ENCODE assay signal across 29 cellular contexts in the genomic region with DNA sequence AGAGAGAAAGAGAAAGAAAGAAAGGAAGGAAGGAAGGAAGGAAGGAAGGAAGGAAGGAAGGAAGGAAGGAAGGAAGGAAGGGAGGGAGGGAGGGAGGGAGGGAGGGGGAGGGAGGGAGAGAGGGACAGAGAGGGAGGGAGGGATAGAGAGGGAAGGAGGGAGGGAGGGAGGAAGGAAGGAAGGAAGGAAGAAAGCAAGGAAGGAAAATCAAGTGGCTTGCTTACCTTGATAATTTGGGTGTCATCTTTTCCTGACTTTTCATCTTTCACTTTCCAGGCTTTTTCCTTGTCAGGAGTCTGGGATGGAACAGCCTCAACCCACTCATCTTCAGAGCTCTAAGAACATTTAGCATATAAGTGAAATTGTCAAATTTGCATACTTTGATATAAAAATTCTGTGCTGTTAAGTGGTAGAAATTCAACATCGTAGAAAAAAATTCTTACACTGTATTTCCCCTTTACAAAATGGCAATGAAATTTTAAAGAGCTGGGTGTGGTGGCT.
"Had no signal": no experiment of that assay in that cellular context is flagged by ENCODE, and none has a peak within 500 bp of the region (broad histone marks: within the 10 kb centered on the region; RNA-seq: fewer than 3 reads in every experiment).

No MANE protein-coding gene starts in this region.

- H3K9me3 Mint-ChIP-seq: naive thymus-derived CD8-positive, alpha-beta T cell; natural killer cell treated with Interleukin-12 subunit alpha and Interleukin-12 subunit beta and Interleukin-15 and Interleukin-18, amount 100 ng/mL, for 72 hours; nephron progenitor cell; neural crest cell; stimulated activated memory B cell treated with anti-CD40 and anti-IgM and Interleukin-4, amounts not matched to agents 10 μg/mL and 1 μg/mL and 100 μg/mL, for 72 hours; stimulated activated naive CD8-positive, alpha-beta T cell treated with anti-CD3 and anti-CD28 coated beads, Interleukin-15, amount 100 ng/mL, for 72 hours; type B pancreatic cell had no signal

- H3K27me3 ChIP-seq: neutrophil, pancreas, spleen, suprapubic skin, testis, tibial artery, transverse colon, upper lobe of right lung, uterus had no signal

- H3K9me3 ChIP-seq: neutrophil, pancreas, prostate gland, spleen, suprapubic skin, testis, tibial artery, transverse colon, upper lobe of right lung, uterus had no signal

- H3K27me3 Mint-ChIP-seq: naive thymus-derived CD8-positive, alpha-beta T cell; natural killer cell treated with Interleukin-12 subunit alpha and Interleukin-12 subunit beta and Interleukin-15 and Interleukin-18, amount 100 ng/mL, for 72 hours; stimulated activated memory B cell treated with anti-CD40 and anti-IgM and Interleukin-4, amounts not matched to agents 10 μg/mL and 1 μg/mL and 100 μg/mL, for 72 hours; stimulated activated naive CD8-positive, alpha-beta T cell treated with anti-CD3 and anti-CD28 coated beads, Interleukin-15, amount 100 ng/mL, for 72 hours; type B pancreatic cell had no signal

- H3K27ac ChIP-seq: neutrophil, pancreas, prostate gland, skin epidermis, spleen, suprapubic skin, testis, tibial artery, transverse colon, upper lobe of right lung, uterus had no signal

- H3K36me3 ChIP-seq: uterus had no signal

- H3K4me3 ChIP-seq: pancreas, prostate gland, skin epidermis, smooth muscle cell, spleen, suprapubic skin, testis, tibial artery, transverse colon, upper lobe of right lung, uterus had no signal

- H3K4me3 Mint-ChIP-seq: naive thymus-derived CD8-positive, alpha-beta T cell; natural killer cell treated with Interleukin-12 subunit alpha and Interleukin-12 subunit beta and Interleukin-15 and Interleukin-18, amount 100 ng/mL, for 72 hours; nephron progenitor cell; neural crest cell; stimulated activated memory B cell treated with anti-CD40 and anti-IgM and Interleukin-4, amounts not matched to agents 10 μg/mL and 1 μg/mL and 100 μg/mL, for 72 hours; stimulated activated naive CD8-positive, alpha-beta T cell treated with anti-CD3 and anti-CD28 coated beads, Interleukin-15, amount 100 ng/mL, for 72 hours; type B pancreatic cell had no signal

- DNase-seq: naive thymus-derived CD8-positive, alpha-beta T cell; nephron progenitor cell; pancreas; right cardiac atrium; spleen; stimulated activated CD4-positive, alpha-beta T cell treated with anti-CD3 and anti-CD28 coated beads, Interleukin-12 subunit alpha, Interleukin-12 subunit beta, amount 100 ng/mL, for 4 hours; stimulated activated CD4-positive, alpha-beta T cell treated with anti-CD3 and anti-CD28 coated beads, Interleukin-1b, Interleukin-23, amount 100 ng/mL, for 48 hours; stimulated activated CD4-positive, alpha-beta T cell treated with anti-CD3 and anti-CD28 coated beads, Interleukin-4, amount 100 ng/mL, for 1 hour; stimulated activated CD4-positive, alpha-beta T cell treated with anti-CD3 and anti-CD28 coated beads, Interleukin-4, amount 100 ng/mL, for 4 hours; stimulated activated CD8-positive, alpha-beta memory T cell treated with anti-CD3 and anti-CD28 coated beads, Interleukin-4, amount 100 ng/mL, for 48 hours; stimulated activated naive CD4-positive, alpha-beta T cell; stimulated activated naive CD8-positive, alpha-beta T cell treated with anti-CD3 and anti-CD28 coated beads, Interleukin-15, amount 100 ng/mL, for 72 hours; stimulated activated naive CD8-positive, alpha-beta T cell treated with anti-CD3 and anti-CD28 coated beads, Interleukin-15, Interleukin-2, amounts not matched to agents 100 U/mL and 50 U/mL, for 24 hours; substantia nigra; testis; tibial artery; transverse colon; upper lobe of right lung; uterus had no signal

- H3K27ac Mint-ChIP-seq: stimulated activated memory B cell treated with anti-CD40 and anti-IgM and Interleukin-4, amounts not matched to agents 10 μg/mL and 1 μg/mL and 100 μg/mL, for 72 hours; stimulated activated naive CD8-positive, alpha-beta T cell treated with anti-CD3 and anti-CD28 coated beads, Interleukin-15, amount 100 ng/mL, for 72 hours; type B pancreatic cell had no signal

- ATAC-seq: naive thymus-derived CD8-positive, alpha-beta T cell; natural killer cell treated with Interleukin-12 subunit alpha and Interleukin-12 subunit beta and Interleukin-15 and Interleukin-18, amount 100 ng/mL, for 72 hours; pancreas; right cardiac atrium; sciatic nerve; stimulated activated memory B cell treated with anti-CD40 and anti-IgM and Interleukin-4, amounts not matched to agents 10 μg/mL and 1 μg/mL and 100 μg/mL, for 72 hours; stimulated activated naive CD8-positive, alpha-beta T cell treated with anti-CD3 and anti-CD28 coated beads, Interleukin-15, amount 100 ng/mL, for 72 hours; stimulated activated naive CD8-positive, alpha-beta T cell treated with anti-CD3 and anti-CD28 coated beads, Interleukin-15, Interleukin-2, amounts not matched to agents 100 U/mL and 50 U/mL, for 24 hours; upper lobe of right lung had no signal

- H3K4me1 ChIP-seq: pancreas, prostate gland, suprapubic skin, testis, tibial artery, upper lobe of right lung, uterus had no signal

- H3K4me1 Mint-ChIP-seq: nephron progenitor cell, neural crest cell had no signal
